In the genomic region with DNA sequence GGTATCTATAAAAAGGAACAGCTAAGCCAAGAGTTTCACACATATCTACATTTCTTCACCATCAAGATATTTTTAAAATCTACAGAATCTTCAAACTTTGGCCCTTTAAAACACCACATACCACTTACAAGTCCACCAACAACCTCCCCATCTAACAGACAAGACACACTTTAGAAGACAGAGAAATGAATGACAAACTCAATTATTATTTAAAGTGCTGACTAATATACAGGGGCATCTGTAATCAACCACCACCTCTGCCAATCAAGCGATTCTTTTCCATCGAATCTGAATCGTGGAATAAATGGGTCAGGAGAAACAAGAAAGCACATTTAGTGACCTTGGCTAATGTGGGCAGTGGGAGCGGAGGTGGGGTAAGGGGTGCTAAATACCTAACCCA, we compare ENCODE assay signal across 24 cellular contexts.
"Had no signal": no experiment of that assay in that cellular context is flagged by ENCODE, and none has a peak within 500 bp of the region (broad histone marks: within the 10 kb centered on the region; RNA-seq: fewer than 3 reads in every experiment).

No MANE protein-coding gene starts in this region.

- H3K27ac Mint-ChIP-seq: stimulated activated effector memory CD8-positive, alpha-beta T cell treated with anti-CD3 and anti-CD28 coated beads, Interleukin-12 subunit alpha, Interleukin-12 subunit beta, amount 100 ng/mL, for 72 hours; stimulated activated naive CD8-positive, alpha-beta T cell treated with anti-CD3 and anti-CD28 coated beads, Interleukin-15, amount 100 ng/mL, for 72 hours; T-cell; T-helper 2 cell treated with Interferon-gamma antibody and Interleukin-4, amounts not matched to agents 5 μg/mL and 100 μg/mL, for 36 hours had no signal

- H3K27ac ChIP-seq: ascending aorta, brain microvascular endothelial cell, gastrocnemius medialis, lower lobe of right lung, neutrophil, pancreas, transverse colon, uterus had no signal

- H3K36me3 Mint-ChIP-seq: activated naive CD4-positive, alpha-beta T cell treated with anti-CD3 and anti-CD28 coated beads, Interleukin-2, amount 50 U/mL, for 72 hours; naive thymus-derived CD8-positive, alpha-beta T cell; stimulated activated effector memory CD8-positive, alpha-beta T cell treated with anti-CD3 and anti-CD28 coated beads, Interleukin-12 subunit alpha, Interleukin-12 subunit beta, amount 100 ng/mL, for 72 hours had no signal

- H3K27me3 ChIP-seq: ascending aorta, brain microvascular endothelial cell, gastrocnemius medialis, neutrophil, pancreas, transverse colon, uterus had no signal

- H3K4me1 ChIP-seq: uterus had no signal

- H3K4me3 ChIP-seq: ascending aorta, gastrocnemius medialis, lower lobe of right lung, mucosa of descending colon, pancreas, transverse colon, uterus had no signal

- ATAC-seq: activated naive CD4-positive, alpha-beta T cell treated with anti-CD3 and anti-CD28 coated beads, Interleukin-2, amount 50 U/mL, for 72 hours; esophagus mucosa; gastrocnemius medialis; left lobe of liver; lower lobe of right lung; mucosa of descending colon; naive thymus-derived CD8-positive, alpha-beta T cell; pancreas; right cardiac atrium; stimulated activated effector memory CD8-positive, alpha-beta T cell treated with anti-CD3 and anti-CD28 coated beads, Interleukin-12 subunit alpha, Interleukin-12 subunit beta, amount 100 ng/mL, for 72 hours; stimulated activated naive CD8-positive, alpha-beta T cell treated with anti-CD3 and anti-CD28 coated beads, Interleukin-15, amount 100 ng/mL, for 72 hours; T-cell had no signal

- H3K9me3 ChIP-seq: ascending aorta, gastrocnemius medialis, lower lobe of right lung, mucosa of descending colon, neutrophil, pancreas, transverse colon, uterus had no signal

- H3K27me3 Mint-ChIP-seq: naive thymus-derived CD8-positive, alpha-beta T cell; stimulated activated naive CD8-positive, alpha-beta T cell treated with anti-CD3 and anti-CD28 coated beads, Interleukin-15, amount 100 ng/mL, for 72 hours; T-cell had no signal

- H3K4me3 Mint-ChIP-seq: naive thymus-derived CD8-positive, alpha-beta T cell; stimulated activated effector memory CD8-positive, alpha-beta T cell treated with anti-CD3 and anti-CD28 coated beads, Interleukin-12 subunit alpha, Interleukin-12 subunit beta, amount 100 ng/mL, for 72 hours; stimulated activated naive CD8-positive, alpha-beta T cell treated with anti-CD3 and anti-CD28 coated beads, Interleukin-15, amount 100 ng/mL, for 72 hours; T-cell; T-helper 2 cell treated with Interferon-gamma antibody and Interleukin-4, amounts not matched to agents 5 μg/mL and 100 μg/mL, for 36 hours had no signal

- H3K9me3 Mint-ChIP-seq: activated naive CD4-positive, alpha-beta T cell treated with anti-CD3 and anti-CD28 coated beads, Interleukin-2, amount 50 U/mL, for 72 hours; naive thymus-derived CD8-positive, alpha-beta T cell; stimulated activated effector memory CD8-positive, alpha-beta T cell treated with anti-CD3 and anti-CD28 coated beads, Interleukin-12 subunit alpha, Interleukin-12 subunit beta, amount 100 ng/mL, for 72 hours; stimulated activated naive CD8-positive, alpha-beta T cell treated with anti-CD3 and anti-CD28 coated beads, Interleukin-15, amount 100 ng/mL, for 72 hours; T-cell; T-helper 2 cell treated with Interferon-gamma antibody and Interleukin-4, amounts not matched to agents 5 μg/mL and 100 μg/mL, for 36 hours had no signal

- DNase-seq: activated T-cell treated with anti-CD3 and anti-CD28 coated beads, Interleukin-2, amount 50 U/mL, for 1 hour; brain microvascular endothelial cell; caudate nucleus; effector memory CD4-positive, alpha-beta T cell; gastrocnemius medialis; head of caudate nucleus; lower lobe of right lung; mesendoderm; mucosa of descending colon; naive thymus-derived CD8-positive, alpha-beta T cell; pancreas; right cardiac atrium; stimulated activated CD4-positive, alpha-beta T cell treated with anti-CD3 and anti-CD28 coated beads, Interleukin-12 subunit alpha, Interleukin-12 subunit beta, amount 100 ng/mL, for 4 hours; stimulated activated naive CD8-positive, alpha-beta T cell treated with anti-CD3 and anti-CD28 coated beads, Interleukin-15, amount 100 ng/mL, for 72 hours; T-cell; transverse colon; uterus had no signal

- H3K36me3 ChIP-seq: ascending aorta, brain microvascular endothelial cell, gastrocnemius medialis, lower lobe of right lung, neutrophil, pancreas, transverse colon, uterus had no signal
